Comparison of ENCODE assay signal across 31 cellular contexts in genomic region chr11:130911306-130911705, GRCh38.
"Had no signal": no experiment of that assay in that cellular context is flagged by ENCODE, and none has a peak within 500 bp of the region (broad histone marks: within the 10 kb centered on the region; RNA-seq: fewer than 3 reads in every experiment).

No MANE protein-coding gene starts in this region.

- H3K4me3 ChIP-seq: SJSA1 had no signal

- H3K27me3 ChIP-seq: brain microvascular endothelial cell, SJSA1 had no signal

- H3K9me3 ChIP-seq: SJSA1 had no signal

- H3K27me3 Mint-ChIP-seq: activated CD4-positive, alpha-beta T cell treated with anti-CD3 and anti-CD28 coated beads, Interleukin-2, amount 10 ng/mL, durations not matched to agents 24 days and 14 days; activated CD8-positive, alpha-beta T cell treated with anti-CD3 and anti-CD28 coated beads for 36 hours; activated naive CD8-positive, alpha-beta T cell treated with anti-CD3 and anti-CD28 coated beads for 36 hours; activated T-helper 17 cell treated with anti-CD3 and anti-CD28 coated beads, Interleukin-2, amount 50 U/mL, for 72 hours had no signal

- H3K27ac Mint-ChIP-seq: activated CD4-positive, alpha-beta T cell treated with anti-CD3 and anti-CD28 coated beads, Interleukin-2, amount 10 ng/mL, durations not matched to agents 24 days and 14 days; activated CD8-positive, alpha-beta T cell treated with anti-CD3 and anti-CD28 coated beads for 36 hours; activated naive CD8-positive, alpha-beta T cell treated with anti-CD3 and anti-CD28 coated beads for 36 hours; activated T-cell treated with anti-CD3 and anti-CD28 coated beads, Interleukin-2, amount 50 U/mL, for 72 hours had no signal

- H3K9me3 Mint-ChIP-seq: activated CD4-positive, alpha-beta T cell treated with anti-CD3 and anti-CD28 coated beads, Interleukin-2, amount 10 ng/mL, durations not matched to agents 24 days and 14 days; activated T-helper 17 cell treated with anti-CD3 and anti-CD28 coated beads, Interleukin-2, amount 50 U/mL, for 72 hours had no signal

- DNase-seq: activated CD4-positive, alpha-beta T cell treated with anti-CD3 and anti-CD28 coated beads, Interleukin-2, amount 10 ng/mL, durations not matched to agents 24 days and 14 days; activated CD4-positive, alpha-beta T cell treated with anti-CD3 and anti-CD28 coated beads, Interleukin-2, amount 50 U/mL, for 4 hours; activated CD4-positive, CD25-positive, alpha-beta regulatory T cell; activated CD8-positive, alpha-beta T cell treated with anti-CD3 and anti-CD28 coated beads for 36 hours; activated effector memory CD4-positive, alpha-beta T cell treated with anti-CD3 and anti-CD28 coated beads, Interleukin-2, amount 50 U/mL, for 16 hours; activated naive CD4-positive, alpha-beta T cell; activated naive CD4-positive, alpha-beta T cell treated with anti-CD3 and anti-CD28 coated beads, Interleukin-2, amount 50 U/mL, for 16 hours; activated naive CD8-positive, alpha-beta T cell treated with anti-CD3 and anti-CD28 coated beads for 36 hours; activated T-cell treated with anti-CD3 and anti-CD28 coated beads, Interleukin-2, amount 50 U/mL, for 1 hour; activated T-cell treated with anti-CD3 and anti-CD28 coated beads, Interleukin-2, amount 50 U/mL, for 72 hours; amniotic stem cell; aorta; brain microvascular endothelial cell; central memory CD4-positive, alpha-beta T cell; Karpas-422; KBM-7; NCI-H1105 treated with DMSO at 0.1 percent for 48 hours; NCI-H1436 treated with DMSO at 0.1 percent for 48 hours; NCI-H1694 treated with DMSO at 0.1 percent for 48 hours; NCI-H2029; NCI-H345; NCI-H524 treated with DMSO at 0.1 percent for 48 hours; SHP77 treated with DMSO at 0.1 percent for 48 hours; SW 1271; T-helper 1 cell; T-helper 2 cell; T-helper 9 cell had no signal

- H3K27ac ChIP-seq: brain microvascular endothelial cell, SJSA1, VCaP had no signal

- ATAC-seq: activated CD8-positive, alpha-beta T cell treated with anti-CD3 and anti-CD28 coated beads for 36 hours; activated T-cell treated with anti-CD3 and anti-CD28 coated beads, Interleukin-2, amount 50 U/mL, for 72 hours; activated T-helper 17 cell treated with anti-CD3 and anti-CD28 coated beads, Interleukin-2, amount 50 U/mL, for 72 hours; Panc1 had no signal

- H3K4me3 Mint-ChIP-seq: activated CD4-positive, alpha-beta T cell treated with anti-CD3 and anti-CD28 coated beads, Interleukin-2, amount 10 ng/mL, durations not matched to agents 24 days and 14 days; activated CD8-positive, alpha-beta T cell treated with anti-CD3 and anti-CD28 coated beads for 36 hours; activated naive CD8-positive, alpha-beta T cell treated with anti-CD3 and anti-CD28 coated beads for 36 hours; activated T-cell treated with anti-CD3 and anti-CD28 coated beads, Interleukin-2, amount 50 U/mL, for 72 hours; activated T-helper 17 cell treated with anti-CD3 and anti-CD28 coated beads, Interleukin-2, amount 50 U/mL, for 72 hours had no signal
